In the genomic region with DNA sequence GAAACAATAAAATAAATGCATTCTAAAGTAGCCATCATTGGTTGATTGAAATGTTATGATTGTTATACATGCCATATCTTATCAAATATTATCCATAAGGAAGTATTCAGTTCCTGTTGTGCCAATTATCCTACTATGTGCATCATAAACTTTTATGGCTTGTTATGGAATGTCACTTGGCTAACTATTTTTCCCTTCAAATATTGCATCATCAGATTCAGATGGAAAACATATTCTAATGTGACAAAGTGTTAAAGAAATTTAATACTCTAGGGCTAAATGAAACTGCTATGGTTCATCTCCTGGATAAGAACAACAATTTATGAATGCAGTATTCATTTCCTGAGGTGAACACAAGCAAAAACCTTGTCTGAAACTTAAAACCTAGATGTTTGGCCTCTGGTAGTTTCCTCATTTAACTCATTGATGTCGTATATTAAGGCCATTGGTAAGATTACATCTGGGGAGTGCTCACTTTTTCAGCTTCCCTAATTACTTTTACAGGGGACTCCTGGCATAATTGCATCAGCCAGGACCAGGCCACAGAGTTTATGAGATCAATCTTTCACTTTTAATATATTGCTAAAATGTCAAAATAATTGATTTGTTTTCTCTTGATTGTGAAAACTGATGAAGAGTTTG, we compare ENCODE assay signal across 23 cellular contexts.
"Had no signal": no experiment of that assay in that cellular context is flagged by ENCODE, and none has a peak within 500 bp of the region (broad histone marks: within the 10 kb centered on the region; RNA-seq: fewer than 3 reads in every experiment).

No MANE protein-coding gene starts in this region.

- FAIRE-seq: keratinocyte, small intestine had no signal

- H3K4me3 ChIP-seq: coronary artery, gastroesophageal sphincter, left ventricle myocardium inferior, lung, psoas muscle, sigmoid colon, stomach, thoracic aorta, transverse colon had no signal

- H3K27ac Mint-ChIP-seq: endodermal cell; immature natural killer cell; natural killer cell treated with Interleukin-12 subunit alpha and Interleukin-12 subunit beta and Interleukin-15 and Interleukin-18, amount 100 ng/mL, for 72 hours had no signal

- H3K4me3 Mint-ChIP-seq: endodermal cell; immature natural killer cell; natural killer cell treated with Interleukin-12 subunit alpha and Interleukin-12 subunit beta and Interleukin-15 and Interleukin-18, amount 100 ng/mL, for 72 hours had no signal

- DNase-seq: effector CD4-positive, alpha-beta T cell; endodermal cell; glutamatergic neuron; immature natural killer cell; left ventricle myocardium inferior; mesenchymal stem cell; midbrain; occipital lobe; psoas muscle; retina; sigmoid colon; small intestine; stimulated activated CD4-positive, alpha-beta T cell treated with anti-CD3 and anti-CD28 coated beads, Interleukin-12 subunit alpha, Interleukin-12 subunit beta, amount 100 ng/mL, for 4 hours; stimulated activated naive CD4-positive, alpha-beta T cell; stomach; substantia nigra; transverse colon had no signal

- H3K9me3 ChIP-seq: gastroesophageal sphincter, psoas muscle, sigmoid colon, thoracic aorta, transverse colon had no signal

- H3K27ac ChIP-seq: coronary artery, gastroesophageal sphincter, left ventricle myocardium inferior, psoas muscle, sigmoid colon, stomach, thoracic aorta, transverse colon had no signal

- H3K36me3 Mint-ChIP-seq: immature natural killer cell; natural killer cell treated with Interleukin-12 subunit alpha and Interleukin-12 subunit beta and Interleukin-15 and Interleukin-18, amount 100 ng/mL, for 72 hours had no signal

- H3K9me3 Mint-ChIP-seq: endodermal cell had no signal

- H3K4me1 Mint-ChIP-seq: endodermal cell, immature natural killer cell had no signal

- H3K36me3 ChIP-seq: gastroesophageal sphincter, left ventricle myocardium inferior, sigmoid colon, stomach, thoracic aorta, transverse colon had no signal

- H3K27me3 ChIP-seq: gastroesophageal sphincter, sigmoid colon, stomach, transverse colon had no signal

- H3K4me1 ChIP-seq: gastroesophageal sphincter, left ventricle myocardium inferior, psoas muscle, sigmoid colon, stomach, transverse colon had no signal

- H3K27me3 Mint-ChIP-seq: natural killer cell treated with Interleukin-12 subunit alpha and Interleukin-12 subunit beta and Interleukin-15 and Interleukin-18, amount 100 ng/mL, for 72 hours had no signal
